Comparison of ENCODE assay signal across 1 cellular context in genomic region chr16:86343733-86344585, GRCh38.
TF ChIP-seq lines count a peak whose summit lies in the region.

No MANE protein-coding gene starts in this region.

TF ChIP-seq in H1, 55 proteins besides CTCF, POLR2A, EP300 and RAD21 (continued from another document):
- no peak for TF ChIP-seq MAX (IDR thresholded peaks at IDR 0.05)
- no peak for TF ChIP-seq YY1 (IDR thresholded peaks at IDR 0.05; ENCODE audit: low read depth, low read length)
TF ChIP-seq in H1: peak in this region for 0.
